Comparison of ENCODE assay signal across 17 cellular contexts in genomic region chr13:28318418-28318995, GRCh38.
DNase-seq lines count a peak whose midpoint lies in the region; ATAC-seq and TF ChIP-seq lines count a peak whose summit lies in the region.
"Had no signal": no experiment of that assay in that cellular context is flagged by ENCODE, and none has a peak within 500 bp of the region (broad histone marks: within the 10 kb centered on the region; RNA-seq: fewer than 3 reads in every experiment).

No MANE protein-coding gene starts in this region.

- H3F3A ChIP-seq in GM23338 (replicated peaks; ENCODE audit: low read depth), result no peaks in the 10 kb centered on the region

- no peak overlapping the region for H3K27ac ChIP-seq in GM23338 (ENCODE audit: low read depth)
- no peak overlapping the region for H3K27ac ChIP-seq in ascending aorta
- no peak overlapping the region for H3K27ac ChIP-seq in brain microvascular endothelial cell
- H3K27ac ChIP-seq: KMS-11 had no signal

- no peaks in the 10 kb centered on the region for H3K9me2 ChIP-seq in GM23338 (ENCODE audit: insufficient read depth)

- H3K9me3 ChIP-seq in ascending aorta, result no peaks in the 10 kb centered on the region

- intact Hi-C loops in ascending aorta (cut with DNase I), result no loop called here

- H3K9me3 Mint-ChIP-seq in GM23338 (no peaks in the 10 kb centered on the region), nephron (no peaks in the 10 kb centered on the region)
- H3K9me3 Mint-ChIP-seq: CD4-positive, alpha-beta memory T cell had no signal

- no peak overlapping the region for H2AFZ ChIP-seq in GM23338

- H3K4me1 Mint-ChIP-seq in GM23338 (no peaks in the 10 kb centered on the region; the same call in 2 of the 3 replicates), nephron (peaks cover 63% of the 10 kb centered on the region)
- H3K4me1 Mint-ChIP-seq: B cell; CD4-positive, alpha-beta memory T cell had no signal

- no peaks in the 10 kb centered on the region for H3K4me1 ChIP-seq in GM23338 (ENCODE audit: insufficient read depth)
- H3K4me1 ChIP-seq in ascending aorta, result no peaks in the 10 kb centered on the region

- H3K4me3 ChIP-seq in GM23338 (no peak overlapping the region), ascending aorta (no peak overlapping the region), brain microvascular endothelial cell (ENCODE audit: low read depth, low read length) (no peak overlapping the region)

- H3K36me3 Mint-ChIP-seq in GM23338 (ENCODE audit: low read depth) (peaks cover 20% of the 10 kb centered on the region), nephron (ENCODE audit: low read depth) (peaks cover 3% of the 10 kb centered on the region)
- H3K36me3 Mint-ChIP-seq: CD4-positive, alpha-beta memory T cell had no signal

- H3K27me3 ChIP-seq in GM23338 (ENCODE audit: insufficient read depth) (no peaks in the 10 kb centered on the region), ascending aorta (no peaks in the 10 kb centered on the region), brain microvascular endothelial cell (replicated peaks) (no peaks in the 10 kb centered on the region)

- in situ Hi-C loops in brain microvascular endothelial cell (cut with HindIII; ENCODE audit: low pct_ligation_motif_present, low sequenced_read_pairs), result loop anchor here (25.0 kb wide), 1 partner anchor 319 kb away; no protein-coding TSS in a partner anchor

- H3K79me2 ChIP-seq in GM23338 (replicated peaks; ENCODE audit: insufficient read depth), result no peaks in the 10 kb centered on the region

- TF ChIP-seq CTCF in GM23338 (conservative IDR thresholded peaks at IDR 0.05; ENCODE audit: low read depth in 2 of 2) (no peak), nephron (IDR thresholded peaks at IDR 0.05; ENCODE audit: unreplicated experiment in 3 of 3) (no peak), ascending aorta (IDR thresholded peaks at IDR 0.05) (no peak), brain microvascular endothelial cell (IDR thresholded peaks at IDR 0.05; ENCODE audit: low read depth, low read length, missing control alignments) (no peak)

- H3K4me3 Mint-ChIP-seq in GM23338 (no peak overlapping the region), nephron (no peak overlapping the region)
- H3K4me3 Mint-ChIP-seq: B cell; CD4-positive, alpha-beta memory T cell had no signal

- H4K20me1 ChIP-seq in GM23338 (replicated peaks; ENCODE audit: insufficient read depth), result no peaks in the 10 kb centered on the region

- H3K36me3 ChIP-seq in GM23338 (ENCODE audit: insufficient read depth) (peaks cover 17% of the 10 kb centered on the region), ascending aorta (no peaks in the 10 kb centered on the region), brain microvascular endothelial cell (replicated peaks) (no peaks in the 10 kb centered on the region)

- H3K27me3 Mint-ChIP-seq in GM23338 (ENCODE audit: insufficient read depth, low read depth, poor library complexity), result peaks cover 6% of the 10 kb centered on the region
- peaks cover 4% of the 10 kb centered on the region for H3K27me3 Mint-ChIP-seq in nephron (ENCODE audit: low read depth)
- H3K27me3 Mint-ChIP-seq: B cell; CD4-positive, alpha-beta memory T cell had no signal

- H3K27ac Mint-ChIP-seq in GM23338 (peak overlapping the region; percentile 69; the same call in 1 of the 2 replicates), nephron (peak overlapping the region; percentile 71 to 100 (median 74))
- H3K27ac Mint-ChIP-seq: B cell had no signal

- no peak overlapping the region for H3K4me2 ChIP-seq in GM23338
- H3K4me2 ChIP-seq: KMS-11 had no signal

- ATAC-seq in GM23338, result no peak

- DNase-seq in AG20443 (ENCODE audit: low spot score) (peak; percentile 45), GM23338 (ENCODE audit: low spot score) (no peak), RPMI8226 (peak; percentile 13), ascending aorta (ENCODE audit: low spot score in 2 of 2) (no peak), NCI-H146 treated with DMSO at 0.1 percent for 48 hours (lab: John Stamatoyannopoulos, UW; ENCODE audit: unreplicated experiment) (no peak), SW 1271 (lab: John Stamatoyannopoulos, UW) (no peak), brain microvascular endothelial cell (no peak)
- DNase-seq: Calu3; CD4-positive, alpha-beta memory T cell; NCI-H1048; NCI-H1694 treated with DMSO at 0.1 percent for 48 hours; NCI-H2107; NCI-H2227 treated with DMSO at 0.1 percent for 48 hours; NCI-H526 had no signal

TF ChIP-seq in GM23338, 12 proteins besides CTCF, POLR2A, EP300 and RAD21 (continues in another document):
- TF ChIP-seq STAT1 (IDR thresholded peaks at IDR 0.05; ENCODE audit: unreplicated experiment), result no peak
- TF ChIP-seq CREB1 (CRISPR knock-in tag; IDR thresholded peaks at IDR 0.05; ENCODE audit: low read depth), result no peak
- no peak for TF ChIP-seq JUNB (IDR thresholded peaks at IDR 0.05; ENCODE audit: unreplicated experiment)
- TF ChIP-seq ZNF331 (CRISPR knock-in tag; IDR thresholded peaks at IDR 0.05; ENCODE audit: low read depth), result no peak
- TF ChIP-seq NANOG (IDR thresholded peaks at IDR 0.05; ENCODE audit: borderline replicate concordance), result no peak
- no peak for TF ChIP-seq EZH2 (IDR thresholded peaks at IDR 0.05; ENCODE audit: low read depth, unreplicated experiment)
- no peak for TF ChIP-seq EZH2phosphoT487 (IDR thresholded peaks at IDR 0.05; ENCODE audit: unreplicated experiment)
- no peak for TF ChIP-seq POLR2AphosphoS5 (IDR thresholded peaks at IDR 0.05; ENCODE audit: low read depth)
- no peak for TF ChIP-seq ETS1 (IDR thresholded peaks at IDR 0.05)
- TF ChIP-seq ZNF462 (CRISPR knock-in tag; IDR thresholded peaks at IDR 0.05), result no peak

Comparison
In these comparisons a context has a peak if more than half of its experiments do, and no peak if none do; other contexts are left out.
1. DNase-seq: peak in AG20443 (single experiment) and RPMI8226 (single experiment); none in GM23338 (single experiment), ascending aorta (0 of 2), NCI-H146 treated with DMSO at 0.1 percent for 48 hours (single experiment), SW 1271 (0 of 2) and brain microvascular endothelial cell (single experiment).